ENCODE assay signal across 1 cellular context in the genomic region with DNA sequence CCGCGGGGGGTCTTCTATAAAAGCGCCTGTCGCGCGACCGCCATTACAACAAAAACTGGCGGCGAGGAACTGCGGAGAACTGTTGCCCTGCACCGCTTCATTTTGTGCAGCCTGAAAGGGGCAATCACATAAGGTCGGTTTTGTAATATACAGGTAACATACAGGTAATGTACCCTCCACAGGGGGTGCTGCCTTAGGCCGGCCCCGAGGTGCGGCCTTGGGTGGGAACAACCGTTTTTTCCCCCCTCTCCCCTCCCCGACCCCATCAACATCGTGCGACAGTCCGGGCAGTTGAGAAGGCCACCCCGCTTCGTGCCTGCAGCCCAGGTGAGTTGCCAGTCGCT.
TF ChIP-seq lines count a peak whose summit lies in the region.

A gene (plus strand): TSS at position 46 of the 344 bp plus-strand sequence. CDS start 13,354 bp downstream, outside the sequence.

TF ChIP-seq in HepG2, 621 proteins besides CTCF, POLR2A, EP300 and RAD21:
- no peak for TF ChIP-seq ZNF331 (CRISPR knock-in tag; IDR thresholded peaks at IDR 0.05)
- no peak for TF ChIP-seq ZFP36L2 (CRISPR knock-in tag; IDR thresholded peaks at IDR 0.05)
- no peak for TF ChIP-seq PRMT3 (CRISPR knock-in tag; IDR thresholded peaks at IDR 0.05; ENCODE audit: borderline replicate concordance, low read depth)
- no peak for TF ChIP-seq HDAC1 (CRISPR knock-in tag; IDR thresholded peaks at IDR 0.05)
- TF ChIP-seq, protein P1, sequence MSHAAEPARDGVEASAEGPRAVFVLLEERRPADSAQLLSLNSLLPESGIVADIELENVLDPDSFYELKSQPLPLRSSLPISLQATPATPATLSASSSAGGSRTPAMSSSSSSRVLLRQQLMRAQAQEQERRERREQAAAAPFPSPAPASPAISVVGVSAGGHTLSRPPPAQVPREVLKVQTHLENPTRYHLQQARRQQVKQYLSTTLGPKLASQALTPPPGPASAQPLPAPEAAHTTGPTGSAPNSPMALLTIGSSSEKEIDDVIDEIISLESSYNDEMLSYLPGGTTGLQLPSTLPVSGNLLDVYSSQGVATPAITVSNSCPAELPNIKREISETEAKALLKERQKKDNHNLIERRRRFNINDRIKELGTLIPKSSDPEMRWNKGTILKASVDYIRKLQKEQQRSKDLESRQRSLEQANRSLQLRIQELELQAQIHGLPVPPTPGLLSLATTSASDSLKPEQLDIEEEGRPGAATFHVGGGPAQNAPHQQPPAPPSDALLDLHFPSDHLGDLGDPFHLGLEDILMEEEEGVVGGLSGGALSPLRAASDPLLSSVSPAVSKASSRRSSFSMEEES (CRISPR knock-in tag; IDR thresholded peaks at IDR 0.05) = no peak
- TF ChIP-seq, protein P2, sequence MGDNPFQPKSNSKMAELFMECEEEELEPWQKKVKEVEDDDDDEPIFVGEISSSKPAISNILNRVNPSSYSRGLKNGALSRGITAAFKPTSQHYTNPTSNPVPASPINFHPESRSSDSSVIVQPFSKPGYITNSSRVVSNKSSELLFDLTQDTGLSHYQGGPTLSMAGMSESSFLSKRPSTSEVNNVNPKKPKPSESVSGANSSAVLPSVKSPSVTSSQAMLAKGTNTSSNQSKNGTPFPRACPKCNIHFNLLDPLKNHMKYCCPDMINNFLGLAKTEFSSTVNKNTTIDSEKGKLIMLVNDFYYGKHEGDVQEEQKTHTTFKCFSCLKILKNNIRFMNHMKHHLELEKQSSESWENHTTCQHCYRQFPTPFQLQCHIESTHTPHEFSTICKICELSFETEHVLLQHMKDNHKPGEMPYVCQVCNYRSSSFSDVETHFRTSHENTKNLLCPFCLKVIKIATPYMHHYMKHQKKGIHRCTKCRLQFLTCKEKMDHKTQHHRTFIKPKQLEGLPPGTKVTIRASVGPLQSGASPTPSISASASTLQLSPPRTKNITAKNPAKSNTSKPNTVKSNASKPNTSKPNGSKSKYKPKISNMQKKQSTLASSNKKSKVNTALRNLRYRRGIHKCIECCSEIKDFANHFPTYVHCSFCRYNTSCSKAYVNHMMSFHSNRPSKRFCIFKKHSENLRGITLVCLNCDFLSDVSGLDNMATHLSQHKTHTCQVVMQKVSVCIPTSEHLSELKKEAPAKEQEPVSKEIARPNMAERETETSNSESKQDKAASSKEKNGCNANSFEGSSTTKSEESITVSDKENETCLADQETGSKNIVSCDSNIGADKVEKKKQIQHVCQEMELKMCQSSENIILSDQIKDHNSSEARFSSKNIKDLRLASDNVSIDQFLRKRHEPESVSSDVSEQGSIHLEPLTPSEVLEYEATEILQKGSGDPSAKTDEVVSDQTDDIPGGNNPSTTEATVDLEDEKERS (CRISPR knock-in tag; IDR thresholded peaks at IDR 0.05) = no peak
- no peak for TF ChIP-seq RFXANK (CRISPR knock-in tag; IDR thresholded peaks at IDR 0.05)
- TF ChIP-seq, protein P3, sequence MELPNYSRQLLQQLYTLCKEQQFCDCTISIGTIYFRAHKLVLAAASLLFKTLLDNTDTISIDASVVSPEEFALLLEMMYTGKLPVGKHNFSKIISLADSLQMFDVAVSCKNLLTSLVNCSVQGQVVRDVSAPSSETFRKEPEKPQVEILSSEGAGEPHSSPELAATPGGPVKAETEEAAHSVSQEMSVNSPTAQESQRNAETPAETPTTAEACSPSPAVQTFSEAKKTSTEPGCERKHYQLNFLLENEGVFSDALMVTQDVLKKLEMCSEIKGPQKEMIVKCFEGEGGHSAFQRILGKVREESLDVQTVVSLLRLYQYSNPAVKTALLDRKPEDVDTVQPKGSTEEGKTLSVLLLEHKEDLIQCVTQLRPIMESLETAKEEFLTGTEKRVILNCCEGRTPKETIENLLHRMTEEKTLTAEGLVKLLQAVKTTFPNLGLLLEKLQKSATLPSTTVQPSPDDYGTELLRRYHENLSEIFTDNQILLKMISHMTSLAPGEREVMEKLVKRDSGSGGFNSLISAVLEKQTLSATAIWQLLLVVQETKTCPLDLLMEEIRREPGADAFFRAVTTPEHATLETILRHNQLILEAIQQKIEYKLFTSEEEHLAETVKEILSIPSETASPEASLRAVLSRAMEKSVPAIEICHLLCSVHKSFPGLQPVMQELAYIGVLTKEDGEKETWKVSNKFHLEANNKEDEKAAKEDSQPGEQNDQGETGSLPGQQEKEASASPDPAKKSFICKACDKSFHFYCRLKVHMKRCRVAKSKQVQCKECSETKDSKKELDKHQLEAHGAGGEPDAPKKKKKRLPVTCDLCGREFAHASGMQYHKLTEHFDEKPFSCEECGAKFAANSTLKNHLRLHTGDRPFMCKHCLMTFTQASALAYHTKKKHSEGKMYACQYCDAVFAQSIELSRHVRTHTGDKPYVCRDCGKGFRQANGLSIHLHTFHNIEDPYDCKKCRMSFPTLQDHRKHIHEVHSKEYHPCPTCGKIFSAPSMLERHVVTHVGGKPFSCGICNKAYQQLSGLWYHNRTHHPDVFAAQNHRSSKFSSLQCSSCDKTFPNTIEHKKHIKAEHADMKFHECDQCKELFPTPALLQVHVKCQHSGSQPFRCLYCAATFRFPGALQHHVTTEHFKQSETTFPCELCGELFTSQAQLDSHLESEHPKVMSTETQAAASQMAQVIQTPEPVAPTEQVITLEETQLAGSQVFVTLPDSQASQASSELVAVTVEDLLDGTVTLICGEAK (IDR thresholded peaks at IDR 0.05) = no peak
- TF ChIP-seq, protein P3 (CRISPR knock-in tag; IDR thresholded peaks at IDR 0.05) = no peak
